ENCODE assay signal across 1 cellular context in the genomic region with DNA sequence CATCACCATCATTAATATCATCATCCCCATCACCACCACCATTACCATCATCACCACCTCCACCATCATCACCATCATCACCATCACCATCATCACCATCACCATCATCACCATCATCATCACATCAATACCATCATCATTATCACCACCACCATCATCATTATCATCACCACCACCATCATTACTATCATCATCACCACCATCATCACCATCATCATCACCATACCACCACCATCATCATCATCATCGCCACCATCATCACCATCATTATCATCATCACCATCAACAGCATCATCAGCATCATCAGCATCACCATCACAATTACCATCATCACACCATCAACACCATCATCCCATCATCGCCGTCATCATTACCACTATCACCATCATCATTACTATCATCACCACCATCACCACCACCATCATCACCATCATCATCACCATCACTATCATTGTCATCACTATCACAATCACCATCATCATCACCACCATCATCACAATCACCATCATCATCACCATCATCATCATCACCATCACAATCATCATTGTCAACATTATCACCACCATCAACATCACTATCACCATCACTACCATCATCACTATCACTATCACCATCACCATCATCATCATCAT.
TF ChIP-seq lines count a peak whose summit lies in the region.

No MANE protein-coding gene starts in this region.

TF ChIP-seq in K562, 482 proteins besides CTCF, POLR2A, EP300 and RAD21 (continued from another document):
- no peak for TF ChIP-seq STAT5A (IDR thresholded peaks at IDR 0.05; ENCODE audit: borderline replicate concordance, low read length)
- peak; percentile 57; the same call in 1 of the 2 replicates for TF ChIP-seq OTX1 (CRISPR knock-in tag; IDR thresholded peaks at IDR 0.05)
- peak in 1 of 2 experiments; percentile 26; a peak in 1 of 4 replicates for TF ChIP-seq HDAC1 (IDR thresholded peaks at IDR 0.05)
- no peak for TF ChIP-seq ZNF23 (CRISPR knock-in tag; IDR thresholded peaks at IDR 0.05)
- no peak for TF ChIP-seq IRF9 (tag; IDR thresholded peaks at IDR 0.05)
- TF ChIP-seq YBX1 (IDR thresholded peaks at IDR 0.05), result no peak
- no peak for TF ChIP-seq ZBTB40 (IDR thresholded peaks at IDR 0.05)
- TF ChIP-seq ZBTB40 (CRISPR knock-in tag; IDR thresholded peaks at IDR 0.05), result no peak
- TF ChIP-seq, protein P1, sequence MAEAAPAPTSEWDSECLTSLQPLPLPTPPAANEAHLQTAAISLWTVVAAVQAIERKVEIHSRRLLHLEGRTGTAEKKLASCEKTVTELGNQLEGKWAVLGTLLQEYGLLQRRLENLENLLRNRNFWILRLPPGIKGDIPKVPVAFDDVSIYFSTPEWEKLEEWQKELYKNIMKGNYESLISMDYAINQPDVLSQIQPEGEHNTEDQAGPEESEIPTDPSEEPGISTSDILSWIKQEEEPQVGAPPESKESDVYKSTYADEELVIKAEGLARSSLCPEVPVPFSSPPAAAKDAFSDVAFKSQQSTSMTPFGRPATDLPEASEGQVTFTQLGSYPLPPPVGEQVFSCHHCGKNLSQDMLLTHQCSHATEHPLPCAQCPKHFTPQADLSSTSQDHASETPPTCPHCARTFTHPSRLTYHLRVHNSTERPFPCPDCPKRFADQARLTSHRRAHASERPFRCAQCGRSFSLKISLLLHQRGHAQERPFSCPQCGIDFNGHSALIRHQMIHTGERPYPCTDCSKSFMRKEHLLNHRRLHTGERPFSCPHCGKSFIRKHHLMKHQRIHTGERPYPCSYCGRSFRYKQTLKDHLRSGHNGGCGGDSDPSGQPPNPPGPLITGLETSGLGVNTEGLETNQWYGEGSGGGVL (CRISPR knock-in tag; IDR thresholded peaks at IDR 0.05), result no peak
- no peak for TF ChIP-seq POLR2AphosphoS2 (IDR thresholded peaks at IDR 0.05; ENCODE audit: low read length)
- TF ChIP-seq, protein P2, sequence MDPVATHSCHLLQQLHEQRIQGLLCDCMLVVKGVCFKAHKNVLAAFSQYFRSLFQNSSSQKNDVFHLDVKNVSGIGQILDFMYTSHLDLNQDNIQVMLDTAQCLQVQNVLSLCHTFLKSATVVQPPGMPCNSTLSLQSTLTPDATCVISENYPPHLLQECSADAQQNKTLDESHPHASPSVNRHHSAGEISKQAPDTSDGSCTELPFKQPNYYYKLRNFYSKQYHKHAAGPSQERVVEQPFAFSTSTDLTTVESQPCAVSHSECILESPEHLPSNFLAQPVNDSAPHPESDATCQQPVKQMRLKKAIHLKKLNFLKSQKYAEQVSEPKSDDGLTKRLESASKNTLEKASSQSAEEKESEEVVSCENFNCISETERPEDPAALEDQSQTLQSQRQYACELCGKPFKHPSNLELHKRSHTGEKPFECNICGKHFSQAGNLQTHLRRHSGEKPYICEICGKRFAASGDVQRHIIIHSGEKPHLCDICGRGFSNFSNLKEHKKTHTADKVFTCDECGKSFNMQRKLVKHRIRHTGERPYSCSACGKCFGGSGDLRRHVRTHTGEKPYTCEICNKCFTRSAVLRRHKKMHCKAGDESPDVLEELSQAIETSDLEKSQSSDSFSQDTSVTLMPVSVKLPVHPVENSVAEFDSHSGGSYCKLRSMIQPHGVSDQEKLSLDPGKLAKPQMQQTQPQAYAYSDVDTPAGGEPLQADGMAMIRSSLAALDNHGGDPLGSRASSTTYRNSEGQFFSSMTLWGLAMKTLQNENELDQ (CRISPR knock-in tag; IDR thresholded peaks at IDR 0.05; ENCODE audit: borderline replicate concordance), result no peak
- TF ChIP-seq BCLAF1 (IDR thresholded peaks at IDR 0.05; ENCODE audit: borderline replicate concordance in 1 of 2, control insufficient read depth in 1 of 2, low read depth in 2 of 2, low read length in 1 of 2), result no peak
- TF ChIP-seq, protein P3, sequence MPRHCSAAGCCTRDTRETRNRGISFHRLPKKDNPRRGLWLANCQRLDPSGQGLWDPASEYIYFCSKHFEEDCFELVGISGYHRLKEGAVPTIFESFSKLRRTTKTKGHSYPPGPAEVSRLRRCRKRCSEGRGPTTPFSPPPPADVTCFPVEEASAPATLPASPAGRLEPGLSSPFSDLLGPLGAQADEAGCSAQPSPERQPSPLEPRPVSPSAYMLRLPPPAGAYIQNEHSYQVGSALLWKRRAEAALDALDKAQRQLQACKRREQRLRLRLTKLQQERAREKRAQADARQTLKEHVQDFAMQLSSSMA (CRISPR knock-in tag; IDR thresholded peaks at IDR 0.05), result no peak
- no peak for TF ChIP-seq ESRRA (IDR thresholded peaks at IDR 0.05; ENCODE audit: borderline replicate concordance, low read depth)
- no peak for TF ChIP-seq ZNF133 (CRISPR knock-in tag; IDR thresholded peaks at IDR 0.05)
- TF ChIP-seq ZBTB1 (CRISPR knock-in tag; IDR thresholded peaks at IDR 0.05; ENCODE audit: borderline replicate concordance, low read depth), result no peak
- no peak for TF ChIP-seq RFX5 (IDR thresholded peaks at IDR 0.05; ENCODE audit: low read depth, low read length)
- TF ChIP-seq NEUROD1 (IDR thresholded peaks at IDR 0.05; ENCODE audit: borderline replicate concordance, low read depth, low read length, partially characterized antibody), result no peak
- no peak for TF ChIP-seq NR3C1 (CRISPR knock-in tag; IDR thresholded peaks at IDR 0.05)
- no peak for TF ChIP-seq KDM5B (IDR thresholded peaks at IDR 0.05; ENCODE audit: insufficient replicate concordance, low read depth, low read length)
- TF ChIP-seq, protein P4, sequence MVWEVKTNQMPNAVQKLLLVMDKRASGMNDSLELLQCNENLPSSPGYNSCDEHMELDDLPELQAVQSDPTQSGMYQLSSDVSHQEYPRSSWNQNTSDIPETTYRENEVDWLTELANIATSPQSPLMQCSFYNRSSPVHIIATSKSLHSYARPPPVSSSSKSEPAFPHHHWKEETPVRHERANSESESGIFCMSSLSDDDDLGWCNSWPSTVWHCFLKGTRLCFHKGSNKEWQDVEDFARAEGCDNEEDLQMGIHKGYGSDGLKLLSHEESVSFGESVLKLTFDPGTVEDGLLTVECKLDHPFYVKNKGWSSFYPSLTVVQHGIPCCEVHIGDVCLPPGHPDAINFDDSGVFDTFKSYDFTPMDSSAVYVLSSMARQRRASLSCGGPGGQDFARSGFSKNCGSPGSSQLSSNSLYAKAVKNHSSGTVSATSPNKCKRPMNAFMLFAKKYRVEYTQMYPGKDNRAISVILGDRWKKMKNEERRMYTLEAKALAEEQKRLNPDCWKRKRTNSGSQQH (CRISPR knock-in tag; IDR thresholded peaks at IDR 0.05), result 0 out of 2 replicates have a peak, but pooled peaks have one; percentile 13
- TF ChIP-seq RAD51 (IDR thresholded peaks at IDR 0.05; ENCODE audit: borderline replicate concordance, low read depth), result no peak
- no peak for TF ChIP-seq MCM3 (IDR thresholded peaks at IDR 0.05)
- TF ChIP-seq RB1 (IDR thresholded peaks at IDR 0.05; ENCODE audit: low read depth), result no peak
- no peak for TF ChIP-seq SRF (CRISPR knock-in tag; IDR thresholded peaks at IDR 0.05)
- TF ChIP-seq RFX1 (IDR thresholded peaks at IDR 0.05), result no peak
